ENCODE assay signal across 6 cellular contexts in the genomic region with DNA sequence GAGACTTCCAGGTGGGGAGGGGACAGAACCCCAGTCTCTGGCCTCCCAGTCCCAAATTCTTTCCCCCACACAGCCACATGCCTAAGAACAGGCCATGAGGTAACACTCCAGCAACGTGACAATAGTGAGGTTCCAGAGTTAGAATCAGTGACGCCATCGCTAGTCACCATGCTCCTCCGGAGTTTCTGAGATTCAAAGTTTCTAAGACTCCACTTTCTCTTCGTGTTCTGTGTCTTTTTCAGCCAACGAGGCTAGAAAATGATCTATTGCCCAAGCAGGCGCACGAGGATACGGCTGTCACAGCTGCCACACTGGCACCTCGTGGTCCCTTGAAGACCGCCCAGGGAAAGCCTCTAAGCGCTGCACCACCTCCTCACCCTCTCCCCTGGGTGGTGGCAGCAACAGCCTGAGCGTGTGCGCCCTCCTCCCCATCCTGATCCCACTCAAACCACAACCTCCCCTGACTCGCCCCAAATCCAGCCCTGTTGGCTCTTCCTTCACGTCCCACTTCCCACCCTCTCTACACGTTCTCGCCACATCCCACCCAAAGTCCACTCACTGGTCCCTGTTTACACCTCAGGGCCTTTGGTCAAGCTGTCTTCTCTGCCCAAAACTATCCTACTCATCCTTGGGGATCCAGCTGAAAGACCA. TPM values are rescaled to one million over a fixed set of nuclear protein-coding genes. Genes with fewer than 3 reads are reported as not detected.
A peak's percentile ranks its signal among the peaks of the same experiment; 100 is the strongest.
DNase-seq lines count a peak whose midpoint lies in the region; ATAC-seq and TF ChIP-seq lines count a peak whose summit lies in the region.

No MANE protein-coding gene starts in this region.

- peaks cover 4% of the 10 kb centered on the region for H3K4me1 ChIP-seq in mesendoderm (ENCODE audit: control insufficient read depth, low read depth, low read length)
- H3K4me1 ChIP-seq in aorta (ENCODE audit: control insufficient read depth in 1 of 2, insufficient read depth in 2 of 2, low read length in 2 of 2): no peaks in the 10 kb centered on the region

- peak; percentile 48 for DNase-seq in GM06990 (ENCODE audit: extremely low read depth, insufficient read length)
- DNase-seq in NCI-H146 (lab: John Stamatoyannopoulos, UW): peak; percentile 44
- DNase-seq in activated naive CD4-positive, alpha-beta T cell treated with anti-CD3 and anti-CD28 coated beads, Interleukin-2, amount 50 U/mL, for 72 hours (ENCODE audit: low spot score in 2 of 2): peak in 1 of 2 donors; percentile 45
- DNase-seq in mesendoderm: no peak
- DNase-seq in aorta: peak in 1 of 2 donors; percentile 65

- no peaks in the 10 kb centered on the region for H3K9me3 ChIP-seq in aorta (ENCODE audit: control insufficient read depth, low read length)

- peak; percentile 3 for TF ChIP-seq CTCF in GM06990 (IDR thresholded peaks at IDR 0.05; ENCODE audit: insufficient read depth, low read length, poor library complexity, severe bottlenecking)

- no peak overlapping the region for H2AK5ac ChIP-seq in mesendoderm (ENCODE audit: low read length)

- peaks cover 6% of the 10 kb centered on the region for H3K79me2 ChIP-seq in mesendoderm (ENCODE audit: control insufficient read depth, insufficient read depth, low read length)

- peak overlapping the region; percentile 91 for H3K9ac ChIP-seq in mesendoderm (ENCODE audit: low read length)

- H4K8ac ChIP-seq in mesendoderm (ENCODE audit: low read depth, low read length): no peak overlapping the region

- H4K5ac ChIP-seq in mesendoderm (ENCODE audit: low read length): no peak overlapping the region

- no peak overlapping the region for H2BK5ac ChIP-seq in mesendoderm (ENCODE audit: low read length)

- WGBS in mesendoderm (ENCODE audit: extremely low coverage, insufficient coverage, low lambda C conversion rate): no CpG with 5 or more reads among the region's 18 CpGs
- WGBS in aorta, 2 donors: 7% methylated on average over 18 of the region's 18 CpGs

- H2BK120ac ChIP-seq in mesendoderm (ENCODE audit: low read depth, low read length): no peak overlapping the region

- H3K4ac ChIP-seq in mesendoderm (ENCODE audit: low read depth, low read length): no peak overlapping the region

- H3K18ac ChIP-seq in mesendoderm (ENCODE audit: low read length): no peak overlapping the region

- peak overlapping the region; percentile 81 to 89 for H3K27ac Mint-ChIP-seq in activated naive CD4-positive, alpha-beta T cell treated with anti-CD3 and anti-CD28 coated beads, Interleukin-2, amount 50 U/mL, for 72 hours

- peak; percentile 36 to 57 for ATAC-seq in activated naive CD4-positive, alpha-beta T cell treated with anti-CD3 and anti-CD28 coated beads, Interleukin-2, amount 50 U/mL, for 72 hours
- ATAC-seq in aorta (ENCODE audit: low FRiP score) (peak; percentile 40), GM19023 (IDR thresholded peaks at IDR 0.05; ENCODE audit: unreplicated experiment) (no peak)

- no peak overlapping the region for H2BK15ac ChIP-seq in mesendoderm (replicated peaks; ENCODE audit: low read depth)

- H3K36me3 ChIP-seq in GM06990 (ENCODE audit: control insufficient read depth, insufficient read depth, low read length) (no peaks in the 10 kb centered on the region; the same call in 1 of the 2 replicates), mesendoderm (ENCODE audit: control insufficient read depth, insufficient read depth, low read length) (no peaks in the 10 kb centered on the region), aorta (ENCODE audit: control insufficient read depth in 1 of 2, insufficient read depth in 2 of 2, low read length in 1 of 2) (no peaks in the 10 kb centered on the region)

- H3K9me3 Mint-ChIP-seq in activated naive CD4-positive, alpha-beta T cell treated with anti-CD3 and anti-CD28 coated beads, Interleukin-2, amount 50 U/mL, for 72 hours: no peaks in the 10 kb centered on the region

- intact Hi-C loops in aorta (cut with DNase I): no loop called here

- peaks cover 19% of the 10 kb centered on the region for H3K79me1 ChIP-seq in mesendoderm (ENCODE audit: low read length)

- H3K4me2 ChIP-seq in mesendoderm (ENCODE audit: low read length): peak overlapping the region; percentile 63

- H3K27me3 ChIP-seq in GM06990 (replicated peaks; ENCODE audit: control insufficient read depth, insufficient read depth, low read length) (no peaks in the 10 kb centered on the region), mesendoderm (ENCODE audit: insufficient read depth, low read length, poor library complexity) (no peaks in the 10 kb centered on the region), aorta (ENCODE audit: control insufficient read depth in 1 of 2, insufficient read depth in 2 of 2, low read length in 1 of 2) (no peaks in the 10 kb centered on the region)

- peaks cover 5 to 7% of the 10 kb centered on the region in 2 donors for H3K36me3 Mint-ChIP-seq in activated naive CD4-positive, alpha-beta T cell treated with anti-CD3 and anti-CD28 coated beads, Interleukin-2, amount 50 U/mL, for 72 hours

- H3K23ac ChIP-seq in mesendoderm (ENCODE audit: low read length): peak overlapping the region; percentile 70

- peak overlapping the region; percentile 83 for H3K56ac ChIP-seq in mesendoderm (ENCODE audit: low read length)

- H3K4me3 ChIP-seq in GM06990 (replicated peaks; ENCODE audit: low read depth, low read length): peak overlapping the region; percentile 79
- H3K4me3 ChIP-seq in mesendoderm (ENCODE audit: low read length): peak overlapping the region; percentile 65
- H3K4me3 ChIP-seq in aorta (ENCODE audit: low read length in 2 of 2): peak overlapping the region; percentile 80 to 84

- no peak overlapping the region for H3K27ac ChIP-seq in mesendoderm (ENCODE audit: low read depth, low read length)
- peak overlapping the region in 1 of 2 donors; percentile 41 for H3K27ac ChIP-seq in aorta (ENCODE audit: low read depth in 1 of 2, low read length in 2 of 2)

RNA-seq across cellular contexts. Expression of gene MCRIP1, which starts 1.0 kb away (rescaled TPM):
- 10 to 100 TPM; 40.4 to 55.3 TPM for total RNA-seq in activated naive CD4-positive, alpha-beta T cell treated with anti-CD3 and anti-CD28 coated beads, Interleukin-2, amount 50 U/mL, for 72 hours
- 85.9 TPM for polyA plus RNA-seq in mesendoderm (2013, experiment 1 of 2)
- polyA plus RNA-seq in mesendoderm (2013, experiment 2 of 2): 90.6 TPM
- total RNA-seq in aorta: 100 to 1,000 TPM in 1 of 2 donors, 10 to 100 TPM in 1; 93.5 to 105 TPM
- 100 to 1,000 TPM; 158 to 310 TPM for polyA plus RNA-seq in aorta

RNA-seq across cellular contexts. Expression of gene PPP1R27, which starts 2.8 kb away (rescaled TPM):
- not detected for total RNA-seq in activated naive CD4-positive, alpha-beta T cell treated with anti-CD3 and anti-CD28 coated beads, Interleukin-2, amount 50 U/mL, for 72 hours
- polyA plus RNA-seq in mesendoderm (2013, experiment 1 of 2): 0.35 TPM
- polyA plus RNA-seq in mesendoderm (2013, experiment 2 of 2): 0.42 TPM
- total RNA-seq in aorta: not detected
- polyA plus RNA-seq in aorta: under 1 TPM in 1 of 2 donors, not detected in 1; 0.41 TPM

RNA-seq across cellular contexts. Expression of gene GCGR, which starts 28.1 kb away (rescaled TPM):
- total RNA-seq in activated naive CD4-positive, alpha-beta T cell treated with anti-CD3 and anti-CD28 coated beads, Interleukin-2, amount 50 U/mL, for 72 hours: not detected
- 0.14 TPM for polyA plus RNA-seq in mesendoderm (2013, experiment 1 of 2)
- polyA plus RNA-seq in mesendoderm (2013, experiment 2 of 2): not detected
- total RNA-seq in aorta: under 1 TPM; 0.39 to 0.63 TPM
- not detected for polyA plus RNA-seq in aorta

RNA-seq across cellular contexts. Expression of gene P4HB, which starts 28.3 kb away (rescaled TPM):
- total RNA-seq in activated naive CD4-positive, alpha-beta T cell treated with anti-CD3 and anti-CD28 coated beads, Interleukin-2, amount 50 U/mL, for 72 hours: 100 to 1,000 TPM; 382 to 460 TPM
- 490 TPM for polyA plus RNA-seq in mesendoderm (2013, experiment 1 of 2)
- polyA plus RNA-seq in mesendoderm (2013, experiment 2 of 2): 503 TPM
- 100 to 1,000 TPM; 407 to 436 TPM for total RNA-seq in aorta
- polyA plus RNA-seq in aorta: 100 to 1,000 TPM; 275 to 537 TPM

RNA-seq across cellular contexts. Expression of gene ARHGDIA, which starts 39.1 kb away (rescaled TPM):
- total RNA-seq in activated naive CD4-positive, alpha-beta T cell treated with anti-CD3 and anti-CD28 coated beads, Interleukin-2, amount 50 U/mL, for 72 hours: 100 to 1,000 TPM; 328 to 513 TPM
- polyA plus RNA-seq in mesendoderm (2013, experiment 1 of 2): 315 TPM
- 325 TPM for polyA plus RNA-seq in mesendoderm (2013, experiment 2 of 2)
- total RNA-seq in aorta: 100 to 1,000 TPM; 303 to 422 TPM
- 100 to 1,000 TPM; 163 to 310 TPM for polyA plus RNA-seq in aorta
